ENCODE assay signal across 18 cellular contexts in the genomic region with DNA sequence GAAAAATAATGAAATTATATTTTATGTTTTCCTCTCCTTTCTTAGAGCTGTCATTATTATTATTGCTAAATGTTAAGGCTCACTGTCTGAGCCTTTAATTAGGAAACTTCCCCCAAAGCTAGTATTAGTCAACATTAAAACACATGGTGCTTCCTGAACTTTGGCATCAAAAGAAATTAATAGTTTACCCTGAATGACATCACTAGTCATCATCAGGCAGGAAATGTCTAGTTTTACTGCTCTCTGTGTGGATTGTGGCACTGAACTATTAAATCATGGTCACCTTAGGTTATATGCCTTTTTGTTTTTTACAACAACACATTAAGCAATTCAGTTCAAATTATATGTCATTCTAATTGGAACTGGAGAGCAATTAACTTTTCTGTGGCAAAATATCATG.
"Had no signal": no experiment of that assay in that cellular context is flagged by ENCODE, and none has a peak within 500 bp of the region (broad histone marks: within the 10 kb centered on the region; RNA-seq: fewer than 3 reads in every experiment).

No MANE protein-coding gene starts in this region.

- ATAC-seq: left colon; mucosa of descending colon; naive thymus-derived CD8-positive, alpha-beta T cell; stimulated activated effector memory CD8-positive, alpha-beta T cell treated with anti-CD3 and anti-CD28 coated beads, Interleukin-12 subunit alpha, Interleukin-12 subunit beta, amount 100 ng/mL, for 72 hours had no signal

- H3K9me3 ChIP-seq: right atrium auricular region, thyroid gland, uterus had no signal

- H3K27me3 ChIP-seq: brain microvascular endothelial cell, right atrium auricular region, thyroid gland, uterus had no signal

- DNase-seq: activated CD4-positive, alpha-beta memory T cell treated with anti-CD3 and anti-CD28 coated beads for 36 hours; activated gamma-delta T cell; activated naive CD8-positive, alpha-beta T cell treated with anti-CD3 and anti-CD28 coated beads for 36 hours; activated T-cell treated with anti-CD3 and anti-CD28 coated beads, Interleukin-2, amount 50 U/mL, for 48 hours; brain microvascular endothelial cell; immature natural killer cell; left colon; mucosa of descending colon; naive thymus-derived CD8-positive, alpha-beta T cell; posterior cingulate gyrus; small intestine; T1000; thyroid gland; uterus had no signal

- H3K27me3 Mint-ChIP-seq: activated CD4-positive, alpha-beta memory T cell treated with anti-CD3 and anti-CD28 coated beads for 36 hours; activated naive CD8-positive, alpha-beta T cell treated with anti-CD3 and anti-CD28 coated beads for 36 hours; naive thymus-derived CD8-positive, alpha-beta T cell had no signal

- H3K4me3 ChIP-seq: mucosa of descending colon, right atrium auricular region, thyroid gland, uterus had no signal

- H3K27ac ChIP-seq: brain microvascular endothelial cell, right atrium auricular region, thyroid gland, uterus, VCaP had no signal

- H3K9me3 Mint-ChIP-seq: activated CD4-positive, alpha-beta memory T cell treated with anti-CD3 and anti-CD28 coated beads for 36 hours; activated naive CD8-positive, alpha-beta T cell treated with anti-CD3 and anti-CD28 coated beads for 36 hours had no signal

- H3K4me1 ChIP-seq: right atrium auricular region, thyroid gland, uterus had no signal

- H3K27ac Mint-ChIP-seq: activated CD4-positive, alpha-beta memory T cell treated with anti-CD3 and anti-CD28 coated beads for 36 hours; activated naive CD8-positive, alpha-beta T cell treated with anti-CD3 and anti-CD28 coated beads for 36 hours; immature natural killer cell; naive thymus-derived CD8-positive, alpha-beta T cell; stimulated activated effector memory CD8-positive, alpha-beta T cell treated with anti-CD3 and anti-CD28 coated beads, Interleukin-12 subunit alpha, Interleukin-12 subunit beta, amount 100 ng/mL, for 72 hours had no signal

- H3K4me1 Mint-ChIP-seq: activated naive CD8-positive, alpha-beta T cell treated with anti-CD3 and anti-CD28 coated beads for 36 hours; immature natural killer cell; naive thymus-derived CD8-positive, alpha-beta T cell; stimulated activated effector memory CD8-positive, alpha-beta T cell treated with anti-CD3 and anti-CD28 coated beads, Interleukin-12 subunit alpha, Interleukin-12 subunit beta, amount 100 ng/mL, for 72 hours had no signal

- H3K4me3 Mint-ChIP-seq: activated CD4-positive, alpha-beta memory T cell treated with anti-CD3 and anti-CD28 coated beads for 36 hours; activated naive CD8-positive, alpha-beta T cell treated with anti-CD3 and anti-CD28 coated beads for 36 hours; immature natural killer cell; naive thymus-derived CD8-positive, alpha-beta T cell; stimulated activated effector memory CD8-positive, alpha-beta T cell treated with anti-CD3 and anti-CD28 coated beads, Interleukin-12 subunit alpha, Interleukin-12 subunit beta, amount 100 ng/mL, for 72 hours had no signal

- H3K36me3 ChIP-seq: brain microvascular endothelial cell, right atrium auricular region, thyroid gland, uterus had no signal

- FAIRE-seq: endometrium, small intestine had no signal

- H3K36me3 Mint-ChIP-seq: activated CD4-positive, alpha-beta memory T cell treated with anti-CD3 and anti-CD28 coated beads for 36 hours; activated naive CD8-positive, alpha-beta T cell treated with anti-CD3 and anti-CD28 coated beads for 36 hours; naive thymus-derived CD8-positive, alpha-beta T cell; stimulated activated effector memory CD8-positive, alpha-beta T cell treated with anti-CD3 and anti-CD28 coated beads, Interleukin-12 subunit alpha, Interleukin-12 subunit beta, amount 100 ng/mL, for 72 hours had no signal
